In the genomic region with DNA sequence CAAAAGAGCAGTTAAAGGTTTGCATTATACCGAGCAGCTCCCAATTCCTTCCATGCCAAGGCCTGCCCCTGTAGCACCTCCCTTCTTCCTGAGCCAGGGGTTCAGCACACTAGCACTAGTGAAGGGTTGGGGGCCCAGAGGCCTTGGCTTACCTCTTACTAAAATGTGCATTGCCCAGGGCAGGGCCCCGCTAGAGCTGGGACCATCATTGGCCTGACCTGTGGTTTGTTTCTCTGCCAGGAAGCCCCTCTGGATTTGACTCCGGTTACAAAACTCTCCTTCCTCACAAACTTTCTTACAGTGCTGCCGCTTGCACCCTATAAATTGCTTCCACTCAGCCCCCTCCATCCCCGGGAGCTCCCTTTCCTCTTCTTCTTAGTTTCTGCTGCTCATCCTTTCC, we compare ENCODE assay signal across 1 cellular context.
TF ChIP-seq lines count a peak whose summit lies in the region.

No MANE protein-coding gene starts in this region.

TF ChIP-seq in liver, 16 proteins besides CTCF, POLR2A, EP300 and RAD21 (continued from another document):
- no peak for TF ChIP-seq RXRA (IDR thresholded peaks at IDR 0.05)
TF ChIP-seq in liver: peak in this region for 0.
